ENCODE assay signal across 7 cellular contexts in genomic region chr19:55069137-55069858, GRCh38. TPM values are rescaled to one million over a fixed set of nuclear protein-coding genes. Genes with fewer than 3 reads are reported as not detected.
DNase-seq lines count a peak whose midpoint lies in the region; ATAC-seq, FAIRE-seq and TF ChIP-seq lines count a peak whose summit lies in the region.

No MANE protein-coding gene starts in this region.

- no CpG with 5 or more reads among the region's 25 CpGs for WGBS in mesendoderm (ENCODE audit: extremely low coverage, insufficient coverage, low lambda C conversion rate)

- no peak overlapping the region for H2BK120ac ChIP-seq in mesendoderm (ENCODE audit: low read depth, low read length)

- H3K27ac ChIP-seq in mesendoderm (ENCODE audit: low read depth, low read length): peak overlapping the region; percentile 65

- peak overlapping the region; percentile 86 for H3K56ac ChIP-seq in mesendoderm (ENCODE audit: low read length)

- H3K18ac ChIP-seq in mesendoderm (ENCODE audit: low read length): peak overlapping the region; percentile 21

- no peak overlapping the region for H2BK5ac ChIP-seq in mesendoderm (ENCODE audit: low read length)

- H3K9me3 ChIP-seq in ES-I3 (ENCODE audit: control insufficient read depth, insufficient read depth, low read length): no peaks in the 10 kb centered on the region

- TF ChIP-seq CTCF in LNCaP clone FGC (IDR thresholded peaks at IDR 0.05; ENCODE audit: control insufficient read depth, extremely low read depth, insufficient read depth) (peak; percentile 13; the same call in 1 of the 2 replicates), bronchial epithelial cell (IDR thresholded peaks at IDR 0.05; ENCODE audit: insufficient read depth, low read length, severe bottlenecking) (no peak)

- H2AK5ac ChIP-seq in mesendoderm (ENCODE audit: low read length): no peak overlapping the region

- H3K4me2 ChIP-seq in mesendoderm (ENCODE audit: low read length): peak overlapping the region; percentile 93

- H4K5ac ChIP-seq in mesendoderm (ENCODE audit: low read length): no peak overlapping the region

- no peaks in the 10 kb centered on the region; the same call in 1 of the 2 replicates for H3K4me1 ChIP-seq in ES-I3 (ENCODE audit: insufficient read depth, low read length)
- H3K4me1 ChIP-seq in mesendoderm (ENCODE audit: control insufficient read depth, low read depth, low read length): peaks cover 4% of the 10 kb centered on the region

- H3K23ac ChIP-seq in mesendoderm (ENCODE audit: low read length): no peak overlapping the region

- no peak for ATAC-seq in HG02973 (IDR thresholded peaks at IDR 0.05; ENCODE audit: unreplicated experiment)

- H3K9ac ChIP-seq in ES-I3 (ENCODE audit: low read depth, low read length) (peak overlapping the region; percentile 57; the same call in 1 of the 2 replicates), mesendoderm (ENCODE audit: low read length) (peak overlapping the region; percentile 78)

- DNase-seq in LNCaP clone FGC (ENCODE audit: low read depth) (no peak), bronchial epithelial cell (ENCODE audit: low read depth) (peak; percentile 81), mesendoderm (peak; percentile 96), NCI-H187 treated with DMSO at 0.1 percent for 48 hours (lab: John Stamatoyannopoulos, UW) (no peak)
- no peak for DNase-seq in activated CD4-positive, alpha-beta T cell treated with anti-CD3 and anti-CD28 coated beads, Interleukin-2, amount 50 U/mL, for 4 hours

- H3K4me3 ChIP-seq in LNCaP clone FGC (ENCODE audit: low read depth, low read length): peak overlapping the region; percentile 45
- H3K4me3 ChIP-seq in bronchial epithelial cell (ENCODE audit: low read depth, low read length): peak overlapping the region; percentile 49
- peak overlapping the region; percentile 56 for H3K4me3 ChIP-seq in mesendoderm (ENCODE audit: low read length)

- H4K8ac ChIP-seq in mesendoderm (ENCODE audit: low read depth, low read length): no peak overlapping the region

- peak overlapping the region; percentile 65 for H3K4ac ChIP-seq in mesendoderm (ENCODE audit: low read depth, low read length)

- no peaks in the 10 kb centered on the region for H3K36me3 ChIP-seq in ES-I3 (ENCODE audit: insufficient read depth, low read length)
- no peaks in the 10 kb centered on the region for H3K36me3 ChIP-seq in bronchial epithelial cell (ENCODE audit: control insufficient read depth, insufficient read depth, low read length)
- no peaks in the 10 kb centered on the region for H3K36me3 ChIP-seq in mesendoderm (ENCODE audit: control insufficient read depth, insufficient read depth, low read length)

- no peaks in the 10 kb centered on the region for H3K79me1 ChIP-seq in mesendoderm (ENCODE audit: low read length)

- no peak for FAIRE-seq in bronchial epithelial cell (lab: Jason Lieb, UNC)

- no peak overlapping the region for H2BK15ac ChIP-seq in mesendoderm (replicated peaks; ENCODE audit: low read depth)

- H3K27me3 ChIP-seq in bronchial epithelial cell (ENCODE audit: control insufficient read depth, insufficient read depth, low read length) (peaks cover 2% of the 10 kb centered on the region), mesendoderm (ENCODE audit: insufficient read depth, low read length, poor library complexity) (no peaks in the 10 kb centered on the region)

- no peaks in the 10 kb centered on the region for H3K79me2 ChIP-seq in mesendoderm (ENCODE audit: control insufficient read depth, insufficient read depth, low read length)

RNA-seq across cellular contexts. Expression of gene RDH13, which starts 6.3 kb away (rescaled TPM):
- total RNA-seq in bronchial epithelial cell: 23.7 and 37.0 TPM in 2 replicates
- polyA plus RNA-seq in mesendoderm (2013, experiment 1 of 2): 14.3 TPM
- 14.3 TPM for polyA plus RNA-seq in mesendoderm (2013, experiment 2 of 2)

RNA-seq across cellular contexts. Expression of gene EPS8L1, which starts 6.4 kb away (rescaled TPM):
- total RNA-seq in bronchial epithelial cell: 117 and 308 TPM in 2 replicates
- 13.8 TPM for polyA plus RNA-seq in mesendoderm (2013, experiment 1 of 2)
- polyA plus RNA-seq in mesendoderm (2013, experiment 2 of 2): 11.6 TPM

RNA-seq across cellular contexts. Expression of gene GP6, which starts 31.2 kb away (rescaled TPM):
- total RNA-seq in bronchial epithelial cell: not detected in 2 replicates
- 0.10 TPM for polyA plus RNA-seq in mesendoderm (2013, experiment 1 of 2)
- polyA plus RNA-seq in mesendoderm (2013, experiment 2 of 2): 0.04 TPM

RNA-seq across cellular contexts. Expression of gene PPP1R12C, which starts 48.1 kb away (rescaled TPM):
- 22.9 and 25.6 TPM in 2 replicates for total RNA-seq in bronchial epithelial cell
- 42.5 TPM for polyA plus RNA-seq in mesendoderm (2013, experiment 1 of 2)
- 43.2 TPM for polyA plus RNA-seq in mesendoderm (2013, experiment 2 of 2)

Comparison
In these comparisons a context has a peak if more than half of its experiments do, and no peak if none do; other contexts are left out.
1. DNase-seq: peak in bronchial epithelial cell (single experiment) and mesendoderm (single experiment); none in LNCaP clone FGC (single experiment), NCI-H187 treated with DMSO at 0.1 percent for 48 hours (single experiment) and activated CD4-positive, alpha-beta T cell treated with anti-CD3 and anti-CD28 coated beads, Interleukin-2, amount 50 U/mL, for 4 hours (0 of 2).
2. Peak in every context shown above with its lines, with median percentiles within 50 percentile points of each other: H3K4me3 ChIP-seq.